Comparison of ENCODE assay signal across 24 cellular contexts in genomic region chr4:124686279-124686678, GRCh38. TPM values are rescaled to one million over a fixed set of nuclear protein-coding genes. Genes with fewer than 3 reads are reported as not detected.
DNase-seq lines count a peak whose midpoint lies in the region; ATAC-seq and TF ChIP-seq lines count a peak whose summit lies in the region.
"Had no signal": no experiment of that assay in that cellular context is flagged by ENCODE, and none has a peak within 500 bp of the region (broad histone marks: within the 10 kb centered on the region; RNA-seq: fewer than 3 reads in every experiment).

No MANE protein-coding gene starts in this region.

- intact Hi-C loops in Calu3 (cut with micrococcal nuclease; ENCODE audit: unreplicated experiment) = no loop called here

- H3K4me1 Mint-ChIP-seq in Calu3 (ENCODE audit: low read depth, unreplicated experiment) = peaks cover 23% of the 10 kb centered on the region
- H3K4me1 Mint-ChIP-seq in WTC11 = peaks cover 34% of the 10 kb centered on the region
- H3K4me1 Mint-ChIP-seq in glutamatergic neuron (ENCODE audit: low read depth, unreplicated experiment) = peaks cover 18% of the 10 kb centered on the region
- H3K4me1 Mint-ChIP-seq in mesothelial cell of epicardium = peaks cover 20% of the 10 kb centered on the region
- H3K4me1 Mint-ChIP-seq: memory B cell; naive thymus-derived CD8-positive, alpha-beta T cell had no signal

- no peaks in the 10 kb centered on the region for H3K27me3 Mint-ChIP-seq in Calu3 (ENCODE audit: unreplicated experiment)
- no peaks in the 10 kb centered on the region for H3K27me3 Mint-ChIP-seq in WTC11 (ENCODE audit: low read depth)
- H3K27me3 Mint-ChIP-seq in glutamatergic neuron (ENCODE audit: unreplicated experiment) = no peaks in the 10 kb centered on the region
- H3K27me3 Mint-ChIP-seq in mesothelial cell of epicardium (ENCODE audit: low read depth) = no peaks in the 10 kb centered on the region
- H3K27me3 Mint-ChIP-seq: dendritic cell treated with granulocyte-macrophage colony-stimulating factor and Interleukin-4, amounts not matched to agents 40 ng/mL and 50 ng/mL, for 4 days; memory B cell had no signal

- peak; percentile 100 for ATAC-seq in WTC11
- no peak for ATAC-seq in GM19351 (IDR thresholded peaks at IDR 0.05; ENCODE audit: unreplicated experiment)
- ATAC-seq in HG02840 (IDR thresholded peaks at IDR 0.05; ENCODE audit: low FRiP score, unreplicated experiment) = no peak
- ATAC-seq in GM18907 (IDR thresholded peaks at IDR 0.05; ENCODE audit: unreplicated experiment) = no peak
- ATAC-seq: A549; naive thymus-derived CD8-positive, alpha-beta T cell; Panc1; pancreas; right cardiac atrium; upper lobe of right lung had no signal

- TF ChIP-seq CTCF in Calu3 (IDR thresholded peaks at IDR 0.05; ENCODE audit: unreplicated experiment) (no peak), WTC11 (IDR thresholded peaks at IDR 0.05) (no peak), glutamatergic neuron (IDR thresholded peaks at IDR 0.05; ENCODE audit: partially characterized antibody, unreplicated experiment) (no peak), mesothelial cell of epicardium (IDR thresholded peaks at IDR 0.05; ENCODE audit: unreplicated experiment) (no peak)

- H3K4me3 Mint-ChIP-seq in Calu3 (ENCODE audit: low read depth, unreplicated experiment) (peak overlapping the region; percentile 21), WTC11 (peak overlapping the region; percentile 40; the same call in 1 of the 2 replicates), glutamatergic neuron (ENCODE audit: unreplicated experiment) (no peak overlapping the region), mesothelial cell of epicardium (no peak overlapping the region)
- H3K4me3 Mint-ChIP-seq: dendritic cell treated with granulocyte-macrophage colony-stimulating factor and Interleukin-4, amounts not matched to agents 40 ng/mL and 50 ng/mL, for 4 days; memory B cell; naive thymus-derived CD8-positive, alpha-beta T cell had no signal

- H3K36me3 Mint-ChIP-seq in Calu3 (ENCODE audit: insufficient read depth, unreplicated experiment) (peaks cover 4% of the 10 kb centered on the region), WTC11 (peaks cover 31% of the 10 kb centered on the region), glutamatergic neuron (ENCODE audit: unreplicated experiment) (peaks cover 8% of the 10 kb centered on the region), mesothelial cell of epicardium (peaks cover 52% of the 10 kb centered on the region)
- H3K36me3 Mint-ChIP-seq: memory B cell; naive thymus-derived CD8-positive, alpha-beta T cell had no signal

- CTCF ChIA-PET in Calu3 (lab: Charles Lee) = no interaction called here
- CTCF ChIA-PET in WTC11 (lab: Charles Lee) = interaction anchor here (1.2 to 2.0 kb wide), 4 partner anchors 14 to 558 kb away, joined by 3 to 6 read pairs (median 4); no protein-coding TSS in a partner anchor

- H3K27ac Mint-ChIP-seq in Calu3 (ENCODE audit: unreplicated experiment) (peak overlapping the region; percentile 82), WTC11 (peak overlapping the region; percentile 98), glutamatergic neuron (ENCODE audit: unreplicated experiment) (peak overlapping the region; percentile 48), mesothelial cell of epicardium (peak overlapping the region; percentile 82)
- H3K27ac Mint-ChIP-seq: dendritic cell treated with granulocyte-macrophage colony-stimulating factor and Interleukin-4, amounts not matched to agents 40 ng/mL and 50 ng/mL, for 4 days; memory B cell; naive thymus-derived CD8-positive, alpha-beta T cell had no signal

- H3K9me3 Mint-ChIP-seq in Calu3 (ENCODE audit: low read depth, unreplicated experiment) = peaks cover 3% of the 10 kb centered on the region
- H3K9me3 Mint-ChIP-seq in WTC11 = peaks cover 18% of the 10 kb centered on the region
- H3K9me3 Mint-ChIP-seq in glutamatergic neuron (ENCODE audit: unreplicated experiment) = peaks cover 3% of the 10 kb centered on the region
- peaks cover 34% of the 10 kb centered on the region for H3K9me3 Mint-ChIP-seq in mesothelial cell of epicardium
- H3K9me3 Mint-ChIP-seq: dendritic cell treated with granulocyte-macrophage colony-stimulating factor and Interleukin-4, amounts not matched to agents 40 ng/mL and 50 ng/mL, for 4 days; memory B cell had no signal

- no TSS peak for BruUV-seq in Calu3 (replicated peaks; lab: Mats Ljungman, UMichigan)

- DNase-seq in Calu3 (peak; percentile 6), WTC11 (ENCODE audit: low spot score) (peak; percentile 54), glutamatergic neuron (no peak), mesothelial cell of epicardium (ENCODE audit: low spot score in 2 of 2, unreplicated experiment in 2 of 2) (no peak), NCI-H1048 (lab: John Stamatoyannopoulos, UW) (no peak)
- DNase-seq: activated CD4-positive, alpha-beta T cell treated with anti-CD3 and anti-CD28 coated beads, Interleukin-2, amount 50 U/mL, for 4 hours; BE2C; COR-L47; IMR-90; naive thymus-derived CD8-positive, alpha-beta T cell; NCI-H1436 treated with DMSO at 0.1 percent for 48 hours; NCI-H510A treated with DMSO at 0.1 percent for 48 hours; NK-92 treated with Interleukin-12 subunit alpha and Interleukin-12 subunit beta, amount 100 ng/mL, for 24 hours; pancreas; right cardiac atrium; T-helper 2 cell; upper lobe of right lung had no signal

- POLR2A ChIA-PET in WTC11 (lab: Charles Lee) = no interaction called here

TF ChIP-seq in WTC11, 78 proteins besides CTCF, POLR2A, EP300 and RAD21 (continues in another document):
- TF ChIP-seq NFATC4 (CRISPR knock-in tag; IDR thresholded peaks at IDR 0.05) (no peak), E2F1 (CRISPR knock-in tag; IDR thresholded peaks at IDR 0.05) (no peak), FOXP1 (CRISPR knock-in tag; IDR thresholded peaks at IDR 0.05; ENCODE audit: borderline replicate concordance) (no peak)
- TF ChIP-seq, protein P1, sequence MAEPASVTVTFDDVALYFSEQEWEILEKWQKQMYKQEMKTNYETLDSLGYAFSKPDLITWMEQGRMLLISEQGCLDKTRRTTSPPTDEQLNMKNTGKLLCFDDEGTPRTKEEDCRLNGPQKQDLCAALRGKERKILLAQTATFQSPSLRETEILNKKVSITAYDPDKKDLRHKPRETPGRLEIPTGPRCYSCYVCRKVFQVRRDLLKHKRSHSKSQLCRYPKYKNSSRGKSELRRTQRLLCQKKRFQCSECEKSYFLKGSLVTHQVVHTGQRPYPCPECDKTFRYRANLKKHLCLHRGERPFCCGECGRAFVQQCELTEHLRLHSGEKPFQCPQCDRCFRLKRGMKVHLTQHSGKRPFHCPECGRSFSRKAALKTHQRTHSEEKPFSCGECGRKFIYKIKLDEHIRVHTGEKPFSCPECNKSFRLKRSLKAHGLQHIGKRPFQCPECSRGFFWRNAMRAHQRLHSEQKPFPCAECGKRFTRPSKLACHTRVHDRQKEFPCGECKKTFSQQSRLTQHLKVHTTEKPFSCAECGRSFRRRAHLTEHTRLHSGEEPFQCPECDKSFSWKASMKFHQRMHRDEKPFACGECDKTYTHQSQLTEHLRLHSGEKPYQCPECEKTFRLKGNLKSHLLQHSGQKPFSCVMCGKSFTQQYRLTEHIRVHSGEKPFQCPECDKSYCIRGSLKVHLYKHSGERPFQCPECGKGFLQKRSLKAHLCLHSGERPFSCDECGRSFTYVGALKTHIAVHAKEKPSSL (CRISPR knock-in tag; conservative IDR thresholded peaks at IDR 0.05) = no peak
- TF ChIP-seq, protein P2, sequence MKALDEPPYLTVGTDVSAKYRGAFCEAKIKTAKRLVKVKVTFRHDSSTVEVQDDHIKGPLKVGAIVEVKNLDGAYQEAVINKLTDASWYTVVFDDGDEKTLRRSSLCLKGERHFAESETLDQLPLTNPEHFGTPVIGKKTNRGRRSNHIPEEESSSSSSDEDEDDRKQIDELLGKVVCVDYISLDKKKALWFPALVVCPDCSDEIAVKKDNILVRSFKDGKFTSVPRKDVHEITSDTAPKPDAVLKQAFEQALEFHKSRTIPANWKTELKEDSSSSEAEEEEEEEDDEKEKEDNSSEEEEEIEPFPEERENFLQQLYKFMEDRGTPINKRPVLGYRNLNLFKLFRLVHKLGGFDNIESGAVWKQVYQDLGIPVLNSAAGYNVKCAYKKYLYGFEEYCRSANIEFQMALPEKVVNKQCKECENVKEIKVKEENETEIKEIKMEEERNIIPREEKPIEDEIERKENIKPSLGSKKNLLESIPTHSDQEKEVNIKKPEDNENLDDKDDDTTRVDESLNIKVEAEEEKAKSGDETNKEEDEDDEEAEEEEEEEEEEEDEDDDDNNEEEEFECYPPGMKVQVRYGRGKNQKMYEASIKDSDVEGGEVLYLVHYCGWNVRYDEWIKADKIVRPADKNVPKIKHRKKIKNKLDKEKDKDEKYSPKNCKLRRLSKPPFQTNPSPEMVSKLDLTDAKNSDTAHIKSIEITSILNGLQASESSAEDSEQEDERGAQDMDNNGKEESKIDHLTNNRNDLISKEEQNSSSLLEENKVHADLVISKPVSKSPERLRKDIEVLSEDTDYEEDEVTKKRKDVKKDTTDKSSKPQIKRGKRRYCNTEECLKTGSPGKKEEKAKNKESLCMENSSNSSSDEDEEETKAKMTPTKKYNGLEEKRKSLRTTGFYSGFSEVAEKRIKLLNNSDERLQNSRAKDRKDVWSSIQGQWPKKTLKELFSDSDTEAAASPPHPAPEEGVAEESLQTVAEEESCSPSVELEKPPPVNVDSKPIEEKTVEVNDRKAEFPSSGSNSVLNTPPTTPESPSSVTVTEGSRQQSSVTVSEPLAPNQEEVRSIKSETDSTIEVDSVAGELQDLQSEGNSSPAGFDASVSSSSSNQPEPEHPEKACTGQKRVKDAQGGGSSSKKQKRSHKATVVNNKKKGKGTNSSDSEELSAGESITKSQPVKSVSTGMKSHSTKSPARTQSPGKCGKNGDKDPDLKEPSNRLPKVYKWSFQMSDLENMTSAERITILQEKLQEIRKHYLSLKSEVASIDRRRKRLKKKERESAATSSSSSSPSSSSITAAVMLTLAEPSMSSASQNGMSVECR (CRISPR knock-in tag; IDR thresholded peaks at IDR 0.05; ENCODE audit: borderline replicate concordance) = no peak

RNA-seq across cellular contexts. Expression of gene ANKRD50, which starts 26.3 kb away (rescaled TPM):
- 22.9 and 24.3 TPM in 2 replicates for total RNA-seq in Calu3 (2022)
- total RNA-seq in WTC11 (2021) = 17.3 to 18.4 TPM (median 18.1 TPM) in 3 replicates
- 58.9 TPM for total RNA-seq in glutamatergic neuron (ENCODE audit: unreplicated experiment)
- total RNA-seq in mesothelial cell of epicardium = 72.0 to 76.5 TPM (median 73.1 TPM) in 3 replicates

Comparison
In these comparisons a context has a peak if more than half of its experiments do, and no peak if none do; other contexts are left out.
1. DNase-seq: peak in Calu3 (single experiment) and WTC11 (single experiment); none in glutamatergic neuron (single experiment), mesothelial cell of epicardium (0 of 2) and NCI-H1048 (single experiment).
2. H3K27ac Mint-ChIP-seq: peak in every context shown above with its lines; median percentile 98 in WTC11; 82 in Calu3; 82 in mesothelial cell of epicardium; 48 in glutamatergic neuron.
3. H3K4me3 Mint-ChIP-seq: peak in Calu3 (single experiment) and WTC11 (single experiment); none in glutamatergic neuron (single experiment) and mesothelial cell of epicardium (single experiment).